In the genomic region with DNA sequence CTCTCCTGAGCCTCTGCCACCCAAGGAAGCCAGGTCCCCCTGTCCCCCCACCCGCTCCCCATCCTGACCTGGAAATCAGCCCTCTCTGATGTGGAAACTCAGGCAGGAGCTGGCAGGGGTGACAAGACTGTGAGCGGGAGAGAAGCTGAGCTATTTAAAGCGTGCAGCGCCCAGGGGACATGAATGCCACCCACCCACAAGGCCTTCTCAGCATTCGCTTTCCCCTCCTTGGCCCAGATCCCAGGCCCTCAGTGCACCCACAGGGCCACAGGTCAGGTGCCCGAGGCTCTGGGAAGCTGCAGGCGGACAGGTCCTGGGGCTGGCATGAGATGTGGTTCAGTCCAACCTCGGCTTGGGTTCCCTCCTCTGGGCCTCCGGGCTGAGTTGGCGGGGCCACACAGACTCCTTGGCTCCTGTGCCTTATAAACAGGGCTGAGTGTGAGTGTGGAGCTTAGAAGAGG, we compare ENCODE assay signal across 12 cellular contexts.
DNase-seq lines count a peak whose midpoint lies in the region; TF ChIP-seq lines count a peak whose summit lies in the region.
"Had no signal": no experiment of that assay in that cellular context is flagged by ENCODE, and none has a peak within 500 bp of the region (broad histone marks: within the 10 kb centered on the region; RNA-seq: fewer than 3 reads in every experiment).

No MANE protein-coding gene starts in this region.

- no peak for TF ChIP-seq CTCF in AG10803 (conservative IDR thresholded peaks at IDR 0.05; ENCODE audit: low read length)

- peak; percentile 19 for DNase-seq in AG10803 (ENCODE audit: low read depth)
- peak in 26 of 51 donors; percentile 14 to 67 (median 34) for DNase-seq in hypothalamus (lab: John Stamatoyannopoulos, UW)
- peak; percentile 26 for DNase-seq in renal cortical epithelial cell (ENCODE audit: low read depth)
- DNase-seq in activated CD4-positive, alpha-beta T cell treated with anti-CD3 and anti-CD28 coated beads, Interleukin-2, amount 50 U/mL, for 1 hour: no peak
- DNase-seq in superior temporal gyrus (ENCODE audit: extremely low spot score): no peak
- DNase-seq in G401 (ENCODE audit: low spot score): no peak
- DNase-seq in T-helper 2 cell: no peak
- DNase-seq: ACHN; NCI-H2029 treated with DMSO at 0.1 percent for 48 hours; stimulated activated naive CD8-positive, alpha-beta T cell treated with anti-CD3 and anti-CD28 coated beads, Interleukin-15, amount 100 ng/mL, for 72 hours; WERI-Rb-1 had no signal

- H3K27ac ChIP-seq in angular gyrus (ENCODE audit: low read depth, low read length): peak overlapping the region; percentile 12

- no peak overlapping the region for H3K4me3 ChIP-seq in AG10803 (ENCODE audit: low read length)

- in situ Hi-C loops in G401 (cut with HindIII; ENCODE audit: low sequenced_read_pairs): no loop called here

Comparison
In these comparisons a context has a peak if more than half of its experiments do, and no peak if none do; other contexts are left out.
1. DNase-seq: peak in AG10803 (single experiment), hypothalamus (26 of 51) and renal cortical epithelial cell (single experiment); none in activated CD4-positive, alpha-beta T cell treated with anti-CD3 and anti-CD28 coated beads, Interleukin-2, amount 50 U/mL, for 1 hour (single experiment), superior temporal gyrus (single experiment), G401 (single experiment) and T-helper 2 cell (0 of 5).